Comparison of ENCODE assay signal across 20 cellular contexts in the genomic region with DNA sequence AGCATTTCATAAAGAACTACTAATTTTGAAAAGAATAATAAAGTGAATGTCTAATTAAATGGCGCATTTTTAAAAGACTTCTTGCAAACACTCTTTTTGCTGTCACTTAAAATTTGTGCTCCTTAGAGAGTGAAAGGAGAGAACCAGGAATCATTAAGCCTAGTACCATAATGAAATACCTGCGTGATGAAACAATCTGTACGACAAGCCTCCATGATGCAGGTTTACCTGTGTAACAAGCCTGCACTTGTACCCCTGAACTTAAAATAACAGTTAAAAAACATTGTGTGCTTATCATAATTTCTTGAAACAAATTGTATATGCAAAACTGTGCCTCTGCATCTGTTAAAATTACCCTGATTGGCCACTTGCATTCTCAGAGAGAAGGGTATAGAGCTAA.
A peak's percentile ranks its signal among the peaks of the same experiment; 100 is the strongest.
DNase-seq lines count a peak whose midpoint lies in the region; ATAC-seq and TF ChIP-seq lines count a peak whose summit lies in the region.
"Had no signal": no experiment of that assay in that cellular context is flagged by ENCODE, and none has a peak within 500 bp of the region (broad histone marks: within the 10 kb centered on the region; RNA-seq: fewer than 3 reads in every experiment).

No MANE protein-coding gene starts in this region.

- H3K4me1 Mint-ChIP-seq in endothelial cell (ENCODE audit: unreplicated experiment): peaks cover 6% of the 10 kb centered on the region
- H3K4me1 Mint-ChIP-seq: CD4-positive, CD25-positive, alpha-beta regulatory T cell; CD8-positive, alpha-beta memory T cell had no signal

- no peak overlapping the region for H3K4me3 ChIP-seq in SK-N-SH (ENCODE audit: low read depth in 2 of 2, low read length in 1 of 2)
- H3K4me3 ChIP-seq in RWPE2 (ENCODE audit: severe bottlenecking): no peak overlapping the region
- H3K4me3 ChIP-seq in epithelial cell of esophagus (ENCODE audit: low read length): no peak overlapping the region
- H3K4me3 ChIP-seq: GM12878 had no signal

- H3F3A ChIP-seq in SK-N-SH (replicated peaks; ENCODE audit: insufficient read depth): no peaks in the 10 kb centered on the region

- H3K36me3 Mint-ChIP-seq in endothelial cell (ENCODE audit: low read depth, unreplicated experiment): no peaks in the 10 kb centered on the region
- H3K36me3 Mint-ChIP-seq: CD4-positive, CD25-positive, alpha-beta regulatory T cell; CD8-positive, alpha-beta memory T cell had no signal

- H3K4me2 ChIP-seq in SK-N-SH: no peak overlapping the region

- DNase-seq in SK-N-SH (no peak), RWPE2 (ENCODE audit: low spot score) (no peak), epithelial cell of esophagus (ENCODE audit: low read depth) (peak; percentile 84), NCI-H128 (lab: John Stamatoyannopoulos, UW; ENCODE audit: unreplicated experiment) (no peak), endothelial cell (ENCODE audit: low spot score) (no peak)
- DNase-seq: ACHN; BE2C; C1 segment of cervical spinal cord; CD4-positive, CD25-positive, alpha-beta regulatory T cell; CD8-positive, alpha-beta memory T cell; COR-L47; DMS 273 treated with DMSO at 0.1 percent for 48 hours; DMS53; DND-41; EL; H9 had no signal

- no peak for TF ChIP-seq CTCF in SK-N-SH (IDR thresholded peaks at IDR 0.05)
- TF ChIP-seq CTCF in RWPE2 (IDR thresholded peaks at IDR 0.05; ENCODE audit: poor library complexity, severe bottlenecking): no peak
- no peak for TF ChIP-seq CTCF in epithelial cell of esophagus (IDR thresholded peaks at IDR 0.05; ENCODE audit: insufficient read depth, low read depth, low read length, missing control alignments)
- no peak for TF ChIP-seq CTCF in endothelial cell (IDR thresholded peaks at IDR 0.05; ENCODE audit: unreplicated experiment)

- H3K27me3 ChIP-seq in SK-N-SH (ENCODE audit: insufficient read depth) (no peaks in the 10 kb centered on the region), RWPE2 (ENCODE audit: insufficient read depth, poor library complexity, severe bottlenecking) (no peaks in the 10 kb centered on the region)
- H3K27me3 ChIP-seq: BE2C had no signal

- H3K9me3 ChIP-seq in SK-N-SH: no peaks in the 10 kb centered on the region
- H3K9me3 ChIP-seq in RWPE2 (ENCODE audit: severe bottlenecking): no peaks in the 10 kb centered on the region
- H3K9me3 ChIP-seq: BE2C had no signal

- no peak overlapping the region for H3K9ac ChIP-seq in SK-N-SH

- CTCF ChIA-PET in SK-N-SH (lab: Yijun Ruan, JAX): interaction anchor here (0.6 kb wide), 1 partner anchor 565 kb away, joined by 3 read pairs; no protein-coding TSS in a partner anchor

- peaks cover 4% of the 10 kb centered on the region for H3K27me3 Mint-ChIP-seq in endothelial cell (ENCODE audit: unreplicated experiment)
- H3K27me3 Mint-ChIP-seq: CD4-positive, CD25-positive, alpha-beta regulatory T cell had no signal

- 37% methylated on average over 3 of the region's 3 CpGs for WGBS in SK-N-SH (ENCODE audit: low lambda C conversion rate)

- no peaks in the 10 kb centered on the region for H3K79me2 ChIP-seq in SK-N-SH (ENCODE audit: insufficient read depth)

- H3K9me2 ChIP-seq in SK-N-SH: no peaks in the 10 kb centered on the region

- H3K27ac ChIP-seq in SK-N-SH (ENCODE audit: low read depth in 2 of 2, low read length in 1 of 2): no peak overlapping the region
- H3K27ac ChIP-seq in RWPE2 (ENCODE audit: poor library complexity, severe bottlenecking): no peak overlapping the region

- no peak for TF ChIP-seq EP300 in SK-N-SH (IDR thresholded peaks at IDR 0.05; ENCODE audit: borderline replicate concordance in 1 of 2, low read depth in 1 of 2, low read length in 1 of 2)

- H3K4me1 ChIP-seq in SK-N-SH (ENCODE audit: control insufficient read depth in 1 of 2, insufficient read depth in 2 of 2, low read depth in 1 of 2, low read length in 1 of 2) (peaks cover 0 to 10% of the 10 kb centered on the region in 2 experiments; a peak in 2 of 4 replicates), RWPE2 (ENCODE audit: insufficient read depth, poor library complexity, severe bottlenecking) (peaks cover 4% of the 10 kb centered on the region)
- H3K4me1 ChIP-seq: BE2C had no signal

- POLR2A ChIA-PET in SK-N-SH (lab: Yijun Ruan, JAX): no interaction called here

- H3K9me3 Mint-ChIP-seq in endothelial cell (ENCODE audit: unreplicated experiment): no peaks in the 10 kb centered on the region
- H3K9me3 Mint-ChIP-seq: H9 had no signal

- no peak for TF ChIP-seq RAD21 in SK-N-SH (IDR thresholded peaks at IDR 0.05; ENCODE audit: low read length)

- H3K36me3 ChIP-seq in SK-N-SH (replicated peaks in 1 of 2; ENCODE audit: control insufficient read depth in 1 of 2, insufficient read depth in 2 of 2, low read length in 1 of 2): no peaks in the 10 kb centered on the region
- no peaks in the 10 kb centered on the region for H3K36me3 ChIP-seq in RWPE2 (ENCODE audit: low read depth)
- H3K36me3 ChIP-seq: BE2C had no signal

- H3K27ac Mint-ChIP-seq in endothelial cell (ENCODE audit: unreplicated experiment): no peak overlapping the region
- H3K27ac Mint-ChIP-seq: CD4-positive, CD25-positive, alpha-beta regulatory T cell; CD8-positive, alpha-beta memory T cell; H9 had no signal

- ATAC-seq in SK-N-SH treated with all-trans-retinoic acid at 6 μM for 48 hours (no peak), RWPE2 (ENCODE audit: low read depth) (peak; percentile 44; the same call in 1 of the 3 replicates), GM21576 (IDR thresholded peaks at IDR 0.05; ENCODE audit: unreplicated experiment) (no peak)
- ATAC-seq: GM12878, HepG2 had no signal

- H2AFZ ChIP-seq in SK-N-SH (ENCODE audit: low read depth): peak overlapping the region; percentile 18; the same call in 1 of the 2 replicates

- no peaks in the 10 kb centered on the region for H4K20me1 ChIP-seq in SK-N-SH (ENCODE audit: insufficient read depth)

- no peak overlapping the region for H3K4me3 Mint-ChIP-seq in endothelial cell (ENCODE audit: unreplicated experiment)
- H3K4me3 Mint-ChIP-seq: CD4-positive, CD25-positive, alpha-beta regulatory T cell; CD8-positive, alpha-beta memory T cell; H9 had no signal

TF ChIP-seq in SK-N-SH, 30 proteins besides CTCF, POLR2A, EP300 and RAD21 (continues in another document):
- TF ChIP-seq ELF1 (IDR thresholded peaks at IDR 0.05): no peak
- TF ChIP-seq, protein P1, sequence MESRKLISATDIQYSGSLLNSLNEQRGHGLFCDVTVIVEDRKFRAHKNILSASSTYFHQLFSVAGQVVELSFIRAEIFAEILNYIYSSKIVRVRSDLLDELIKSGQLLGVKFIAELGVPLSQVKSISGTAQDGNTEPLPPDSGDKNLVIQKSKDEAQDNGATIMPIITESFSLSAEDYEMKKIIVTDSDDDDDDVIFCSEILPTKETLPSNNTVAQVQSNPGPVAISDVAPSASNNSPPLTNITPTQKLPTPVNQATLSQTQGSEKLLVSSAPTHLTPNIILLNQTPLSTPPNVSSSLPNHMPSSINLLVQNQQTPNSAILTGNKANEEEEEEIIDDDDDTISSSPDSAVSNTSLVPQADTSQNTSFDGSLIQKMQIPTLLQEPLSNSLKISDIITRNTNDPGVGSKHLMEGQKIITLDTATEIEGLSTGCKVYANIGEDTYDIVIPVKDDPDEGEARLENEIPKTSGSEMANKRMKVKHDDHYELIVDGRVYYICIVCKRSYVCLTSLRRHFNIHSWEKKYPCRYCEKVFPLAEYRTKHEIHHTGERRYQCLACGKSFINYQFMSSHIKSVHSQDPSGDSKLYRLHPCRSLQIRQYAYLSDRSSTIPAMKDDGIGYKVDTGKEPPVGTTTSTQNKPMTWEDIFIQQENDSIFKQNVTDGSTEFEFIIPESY (IDR thresholded peaks at IDR 0.05; ENCODE audit: borderline replicate concordance, low read depth): no peak
- TF ChIP-seq, protein P2, sequence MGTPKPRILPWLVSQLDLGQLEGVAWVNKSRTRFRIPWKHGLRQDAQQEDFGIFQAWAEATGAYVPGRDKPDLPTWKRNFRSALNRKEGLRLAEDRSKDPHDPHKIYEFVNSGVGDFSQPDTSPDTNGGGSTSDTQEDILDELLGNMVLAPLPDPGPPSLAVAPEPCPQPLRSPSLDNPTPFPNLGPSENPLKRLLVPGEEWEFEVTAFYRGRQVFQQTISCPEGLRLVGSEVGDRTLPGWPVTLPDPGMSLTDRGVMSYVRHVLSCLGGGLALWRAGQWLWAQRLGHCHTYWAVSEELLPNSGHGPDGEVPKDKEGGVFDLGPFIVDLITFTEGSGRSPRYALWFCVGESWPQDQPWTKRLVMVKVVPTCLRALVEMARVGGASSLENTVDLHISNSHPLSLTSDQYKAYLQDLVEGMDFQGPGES (IDR thresholded peaks at IDR 0.05; ENCODE audit: low read depth, low read length): no peak
- TF ChIP-seq GABPA (IDR thresholded peaks at IDR 0.05; ENCODE audit: low read depth): no peak
- no peak for TF ChIP-seq RFX5 (IDR thresholded peaks at IDR 0.05; ENCODE audit: low read length)

TF ChIP-seq in SK-N-SH treated with all-trans-retinoic acid at 6 μM for 48 hours, 23 proteins besides CTCF, POLR2A, EP300 and RAD21 (continues in another document):
- TF ChIP-seq, protein P3, sequence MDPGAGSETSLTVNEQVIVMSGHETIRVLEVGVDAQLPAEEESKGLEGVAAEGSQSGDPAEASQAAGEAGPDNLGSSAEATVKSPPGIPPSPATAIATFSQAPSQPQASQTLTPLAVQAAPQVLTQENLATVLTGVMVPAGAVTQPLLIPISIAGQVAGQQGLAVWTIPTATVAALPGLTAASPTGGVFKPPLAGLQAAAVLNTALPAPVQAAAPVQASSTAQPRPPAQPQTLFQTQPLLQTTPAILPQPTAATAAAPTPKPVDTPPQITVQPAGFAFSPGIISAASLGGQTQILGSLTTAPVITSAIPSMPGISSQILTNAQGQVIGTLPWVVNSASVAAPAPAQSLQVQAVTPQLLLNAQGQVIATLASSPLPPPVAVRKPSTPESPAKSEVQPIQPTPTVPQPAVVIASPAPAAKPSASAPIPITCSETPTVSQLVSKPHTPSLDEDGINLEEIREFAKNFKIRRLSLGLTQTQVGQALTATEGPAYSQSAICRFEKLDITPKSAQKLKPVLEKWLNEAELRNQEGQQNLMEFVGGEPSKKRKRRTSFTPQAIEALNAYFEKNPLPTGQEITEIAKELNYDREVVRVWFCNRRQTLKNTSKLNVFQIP (CRISPR knock-in tag; IDR thresholded peaks at IDR 0.05; ENCODE audit: borderline replicate concordance, low read depth): no peak
- TF ChIP-seq, protein P4, sequence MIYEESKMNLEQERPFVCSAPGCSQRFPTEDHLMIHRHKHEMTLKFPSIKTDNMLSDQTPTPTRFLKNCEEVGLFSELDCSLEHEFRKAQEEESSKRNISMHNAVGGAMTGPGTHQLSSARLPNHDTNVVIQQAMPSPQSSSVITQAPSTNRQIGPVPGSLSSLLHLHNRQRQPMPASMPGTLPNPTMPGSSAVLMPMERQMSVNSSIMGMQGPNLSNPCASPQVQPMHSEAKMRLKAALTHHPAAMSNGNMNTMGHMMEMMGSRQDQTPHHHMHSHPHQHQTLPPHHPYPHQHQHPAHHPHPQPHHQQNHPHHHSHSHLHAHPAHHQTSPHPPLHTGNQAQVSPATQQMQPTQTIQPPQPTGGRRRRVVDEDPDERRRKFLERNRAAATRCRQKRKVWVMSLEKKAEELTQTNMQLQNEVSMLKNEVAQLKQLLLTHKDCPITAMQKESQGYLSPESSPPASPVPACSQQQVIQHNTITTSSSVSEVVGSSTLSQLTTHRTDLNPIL (CRISPR knock-in tag; IDR thresholded peaks at IDR 0.05; ENCODE audit: low read depth): no peak
- TF ChIP-seq RARB (CRISPR knock-in tag; IDR thresholded peaks at IDR 0.05) (no peak), ZNF70 (CRISPR knock-in tag; IDR thresholded peaks at IDR 0.05) (no peak), ISL1 (CRISPR knock-in tag; IDR thresholded peaks at IDR 0.05) (no peak), TCF4 (CRISPR knock-in tag; IDR thresholded peaks at IDR 0.05; ENCODE audit: borderline replicate concordance) (no peak)
